2 cellular contexts compared by ENCODE assay signal in the genomic region with DNA sequence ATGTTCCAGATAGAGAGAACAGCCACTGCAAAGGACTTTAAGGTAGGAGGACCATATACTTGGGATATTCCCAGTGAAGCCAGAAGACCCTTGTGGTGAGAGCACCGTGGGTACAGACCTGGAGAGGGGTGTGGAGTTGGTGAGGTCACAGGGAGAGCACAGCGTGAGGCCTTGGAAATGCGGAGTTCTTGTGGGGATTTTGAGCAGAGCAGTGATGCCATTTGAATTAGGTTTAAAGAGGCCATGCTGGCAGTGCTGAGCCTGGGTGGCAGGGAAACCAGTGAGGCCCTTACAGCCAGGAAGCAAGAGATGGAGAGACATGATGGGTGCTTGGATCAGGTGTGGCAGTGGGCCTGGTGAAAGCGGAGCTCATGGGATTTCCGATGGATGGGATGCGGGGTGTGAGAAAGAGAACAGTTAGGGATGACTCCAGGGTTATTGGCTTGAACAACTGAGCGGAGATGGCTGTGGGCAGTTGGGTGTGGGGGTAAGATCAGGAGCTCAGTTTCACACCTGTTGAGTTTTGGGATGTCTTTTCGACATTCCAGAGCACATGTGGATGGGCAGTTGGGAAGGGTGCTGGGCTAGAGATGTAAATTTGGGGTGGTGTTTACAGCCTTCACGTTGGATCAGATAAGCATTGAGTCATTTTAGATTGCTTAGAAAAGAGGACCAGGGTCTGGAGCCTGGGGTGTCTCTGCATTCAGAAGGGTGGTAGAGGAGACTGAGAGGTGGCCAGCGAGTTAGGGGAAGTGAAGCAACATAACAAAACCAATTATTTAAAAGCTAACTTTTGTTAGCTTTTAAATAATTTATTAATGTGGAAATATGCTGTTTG.
TF ChIP-seq lines count a peak whose summit lies in the region.

No MANE protein-coding gene starts in this region.

TF ChIP-seq in HEK293, 187 proteins besides CTCF, POLR2A, EP300 and RAD21 (continued from another document):
- TF ChIP-seq SCRT1 (tag by site-specific recombination; IDR thresholded peaks at IDR 0.05; ENCODE audit: borderline replicate concordance) (peak; percentile 31; the same call in 1 of the 2 replicates), SCRT2 (tag by site-specific recombination; IDR thresholded peaks at IDR 0.05) (peak; percentile 74), ZIC2 (tag by site-specific recombination; IDR thresholded peaks at IDR 0.05) (peak; percentile 50; the same call in 1 of the 2 replicates), ZNF10 (tag by site-specific recombination; IDR thresholded peaks at IDR 0.05) (no peak)
- TF ChIP-seq, protein P1, sequence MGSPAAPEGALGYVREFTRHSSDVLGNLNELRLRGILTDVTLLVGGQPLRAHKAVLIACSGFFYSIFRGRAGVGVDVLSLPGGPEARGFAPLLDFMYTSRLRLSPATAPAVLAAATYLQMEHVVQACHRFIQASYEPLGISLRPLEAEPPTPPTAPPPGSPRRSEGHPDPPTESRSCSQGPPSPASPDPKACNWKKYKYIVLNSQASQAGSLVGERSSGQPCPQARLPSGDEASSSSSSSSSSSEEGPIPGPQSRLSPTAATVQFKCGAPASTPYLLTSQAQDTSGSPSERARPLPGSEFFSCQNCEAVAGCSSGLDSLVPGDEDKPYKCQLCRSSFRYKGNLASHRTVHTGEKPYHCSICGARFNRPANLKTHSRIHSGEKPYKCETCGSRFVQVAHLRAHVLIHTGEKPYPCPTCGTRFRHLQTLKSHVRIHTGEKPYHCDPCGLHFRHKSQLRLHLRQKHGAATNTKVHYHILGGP (tag by site-specific recombination; IDR thresholded peaks at IDR 0.05), result no peak
- TF ChIP-seq, protein P2, sequence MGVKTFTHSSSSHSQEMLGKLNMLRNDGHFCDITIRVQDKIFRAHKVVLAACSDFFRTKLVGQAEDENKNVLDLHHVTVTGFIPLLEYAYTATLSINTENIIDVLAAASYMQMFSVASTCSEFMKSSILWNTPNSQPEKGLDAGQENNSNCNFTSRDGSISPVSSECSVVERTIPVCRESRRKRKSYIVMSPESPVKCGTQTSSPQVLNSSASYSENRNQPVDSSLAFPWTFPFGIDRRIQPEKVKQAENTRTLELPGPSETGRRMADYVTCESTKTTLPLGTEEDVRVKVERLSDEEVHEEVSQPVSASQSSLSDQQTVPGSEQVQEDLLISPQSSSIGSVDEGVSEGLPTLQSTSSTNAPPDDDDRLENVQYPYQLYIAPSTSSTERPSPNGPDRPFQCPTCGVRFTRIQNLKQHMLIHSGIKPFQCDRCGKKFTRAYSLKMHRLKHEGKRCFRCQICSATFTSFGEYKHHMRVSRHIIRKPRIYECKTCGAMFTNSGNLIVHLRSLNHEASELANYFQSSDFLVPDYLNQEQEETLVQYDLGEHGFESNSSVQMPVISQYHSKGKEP (tag by site-specific recombination; IDR thresholded peaks at IDR 0.05), result no peak

TF ChIP-seq in K562, 482 proteins besides CTCF, POLR2A, EP300 and RAD21 (continued from another document):
- no peak for TF ChIP-seq STAT5A (IDR thresholded peaks at IDR 0.05; ENCODE audit: borderline replicate concordance, low read length)
- 0 out of 2 replicates have a peak, but pooled peaks have one; percentile 20 for TF ChIP-seq SMARCA4 (IDR thresholded peaks at IDR 0.05)
- TF ChIP-seq LCOR (CRISPR knock-in tag; IDR thresholded peaks at IDR 0.05), result peak; percentile 74; the same call in 1 of the 2 replicates
- TF ChIP-seq MCM2 (IDR thresholded peaks at IDR 0.05; ENCODE audit: low read depth), result no peak
- TF ChIP-seq, protein P3, sequence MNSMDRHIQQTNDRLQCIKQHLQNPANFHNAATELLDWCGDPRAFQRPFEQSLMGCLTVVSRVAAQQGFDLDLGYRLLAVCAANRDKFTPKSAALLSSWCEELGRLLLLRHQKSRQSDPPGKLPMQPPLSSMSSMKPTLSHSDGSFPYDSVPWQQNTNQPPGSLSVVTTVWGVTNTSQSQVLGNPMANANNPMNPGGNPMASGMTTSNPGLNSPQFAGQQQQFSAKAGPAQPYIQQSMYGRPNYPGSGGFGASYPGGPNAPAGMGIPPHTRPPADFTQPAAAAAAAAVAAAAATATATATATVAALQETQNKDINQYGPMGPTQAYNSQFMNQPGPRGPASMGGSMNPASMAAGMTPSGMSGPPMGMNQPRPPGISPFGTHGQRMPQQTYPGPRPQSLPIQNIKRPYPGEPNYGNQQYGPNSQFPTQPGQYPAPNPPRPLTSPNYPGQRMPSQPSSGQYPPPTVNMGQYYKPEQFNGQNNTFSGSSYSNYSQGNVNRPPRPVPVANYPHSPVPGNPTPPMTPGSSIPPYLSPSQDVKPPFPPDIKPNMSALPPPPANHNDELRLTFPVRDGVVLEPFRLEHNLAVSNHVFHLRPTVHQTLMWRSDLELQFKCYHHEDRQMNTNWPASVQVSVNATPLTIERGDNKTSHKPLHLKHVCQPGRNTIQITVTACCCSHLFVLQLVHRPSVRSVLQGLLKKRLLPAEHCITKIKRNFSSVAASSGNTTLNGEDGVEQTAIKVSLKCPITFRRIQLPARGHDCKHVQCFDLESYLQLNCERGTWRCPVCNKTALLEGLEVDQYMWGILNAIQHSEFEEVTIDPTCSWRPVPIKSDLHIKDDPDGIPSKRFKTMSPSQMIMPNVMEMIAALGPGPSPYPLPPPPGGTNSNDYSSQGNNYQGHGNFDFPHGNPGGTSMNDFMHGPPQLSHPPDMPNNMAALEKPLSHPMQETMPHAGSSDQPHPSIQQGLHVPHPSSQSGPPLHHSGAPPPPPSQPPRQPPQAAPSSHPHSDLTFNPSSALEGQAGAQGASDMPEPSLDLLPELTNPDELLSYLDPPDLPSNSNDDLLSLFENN (IDR thresholded peaks at IDR 0.05; ENCODE audit: low read depth in 2 of 2, low read length in 2 of 2), result no peak
- TF ChIP-seq ZFP30 (CRISPR knock-in tag; IDR thresholded peaks at IDR 0.05; ENCODE audit: borderline replicate concordance), result no peak
- TF ChIP-seq NFXL1 (CRISPR knock-in tag; IDR thresholded peaks at IDR 0.05), result no peak
- peak; percentile 26; the same call in 1 of the 2 replicates for TF ChIP-seq JUND (IDR thresholded peaks at IDR 0.05; ENCODE audit: borderline replicate concordance, low read depth, low read length)
- TF ChIP-seq JUND (tag; IDR thresholded peaks at IDR 0.05; ENCODE audit: borderline replicate concordance, low read depth, low read length), result no peak; the same call in 2 of the 3 replicates
- 0 out of 2 replicates have a peak, but pooled peaks have one; percentile 28 for TF ChIP-seq JUN (IDR thresholded peaks at IDR 0.05; ENCODE audit: borderline replicate concordance, low read depth, low read length)
- TF ChIP-seq JUN (CRISPR knock-in tag; IDR thresholded peaks at IDR 0.05; ENCODE audit: borderline replicate concordance), result no peak
- TF ChIP-seq SP2 (IDR thresholded peaks at IDR 0.05; ENCODE audit: extremely low read depth, low read depth, low read length, poor library complexity, severe bottlenecking), result no peak
- TF ChIP-seq MTA2 (IDR thresholded peaks at IDR 0.05; ENCODE audit: low read depth), result no peak
- TF ChIP-seq CEBPG (CRISPR knock-in tag; IDR thresholded peaks at IDR 0.05), result no peak
- peak in 1 of 2 experiments; percentile 29; a peak in 1 of 4 replicates for TF ChIP-seq CEBPG (tag; conservative IDR thresholded peaks at IDR 0.05 in 1 of 2, IDR thresholded peaks at IDR 0.05 in 1 of 2)
- no peak for TF ChIP-seq ZZZ3 (IDR thresholded peaks at IDR 0.05)
- no peak for TF ChIP-seq NFE2L1 (tag; IDR thresholded peaks at IDR 0.05; ENCODE audit: borderline replicate concordance, low read depth)
- TF ChIP-seq FOSL1 (tag; conservative IDR thresholded peaks at IDR 0.05), result peak; percentile 68
- TF ChIP-seq CTBP1 (IDR thresholded peaks at IDR 0.05; ENCODE audit: borderline replicate concordance), result peak; percentile 18; the same call in 1 of the 2 replicates
- peak; percentile 31; the same call in 1 of the 2 replicates for TF ChIP-seq ARID1B (IDR thresholded peaks at IDR 0.05)
- TF ChIP-seq MAFK (IDR thresholded peaks at IDR 0.05; ENCODE audit: low read length), result no peak
- TF ChIP-seq, protein P4, sequence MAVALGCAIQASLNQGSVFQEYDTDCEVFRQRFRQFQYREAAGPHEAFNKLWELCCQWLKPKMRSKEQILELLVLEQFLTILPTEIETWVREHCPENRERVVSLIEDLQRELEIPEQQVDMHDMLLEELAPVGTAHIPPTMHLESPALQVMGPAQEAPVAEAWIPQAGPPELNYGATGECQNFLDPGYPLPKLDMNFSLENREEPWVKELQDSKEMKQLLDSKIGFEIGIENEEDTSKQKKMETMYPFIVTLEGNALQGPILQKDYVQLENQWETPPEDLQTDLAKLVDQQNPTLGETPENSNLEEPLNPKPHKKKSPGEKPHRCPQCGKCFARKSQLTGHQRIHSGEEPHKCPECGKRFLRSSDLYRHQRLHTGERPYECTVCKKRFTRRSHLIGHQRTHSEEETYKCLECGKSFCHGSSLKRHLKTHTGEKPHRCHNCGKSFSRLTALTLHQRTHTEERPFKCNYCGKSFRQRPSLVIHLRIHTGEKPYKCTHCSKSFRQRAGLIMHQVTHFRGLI (CRISPR knock-in tag; IDR thresholded peaks at IDR 0.05), result no peak
